ENCODE assay signal across 27 cellular contexts in genomic region chr4:86448891-86449290, GRCh38.
A peak's percentile ranks its signal among the peaks of the same experiment; 100 is the strongest.
DNase-seq lines count a peak whose midpoint lies in the region; ATAC-seq and TF ChIP-seq lines count a peak whose summit lies in the region.
"Had no signal": no experiment of that assay in that cellular context is flagged by ENCODE, and none has a peak within 500 bp of the region (broad histone marks: within the 10 kb centered on the region; RNA-seq: fewer than 3 reads in every experiment).

No MANE protein-coding gene starts in this region.

- H2AK9ac ChIP-seq in IMR-90 (replicated peaks; ENCODE audit: low read depth, low read length, poor library complexity), result no peak overlapping the region

- peak overlapping the region; percentile 5 for H3K4me3 Mint-ChIP-seq in activated T-helper 1 cell treated with anti-CD3 and anti-CD28 coated beads, Interleukin-12 subunit alpha, Interleukin-12 subunit beta, Interleukin-2, Interleukin-4 antibody, amounts not matched to agents 30 ng/mL and 10 ng/mL and 1 ng/mL, durations not matched to agents 14 hours and 24 hours and 36 hours
- H3K4me3 Mint-ChIP-seq: activated naive CD4-positive, alpha-beta T cell treated with anti-CD3 and anti-CD28 coated beads, Interleukin-2, amount 10 ng/mL, durations not matched to agents 7 days and 5 days had no signal

- no peak for ATAC-seq in IMR-90 (ENCODE audit: low read depth)
- no peak for ATAC-seq in HG03378 (IDR thresholded peaks at IDR 0.05; ENCODE audit: unreplicated experiment)
- ATAC-seq in GM18907 (IDR thresholded peaks at IDR 0.05; ENCODE audit: unreplicated experiment), result no peak
- no peak for ATAC-seq in HG03432 (IDR thresholded peaks at IDR 0.05; ENCODE audit: unreplicated experiment)
- ATAC-seq: foreskin keratinocyte, heart left ventricle, HepG2, lower lobe of right lung, right lobe of liver had no signal

- H3K27ac Mint-ChIP-seq in activated T-helper 1 cell treated with anti-CD3 and anti-CD28 coated beads, Interleukin-12 subunit alpha, Interleukin-12 subunit beta, Interleukin-2, Interleukin-4 antibody, amounts not matched to agents 30 ng/mL and 10 ng/mL and 1 ng/mL, durations not matched to agents 14 hours and 24 hours and 36 hours, result no peak overlapping the region
- H3K27ac Mint-ChIP-seq: activated naive CD4-positive, alpha-beta T cell treated with anti-CD3 and anti-CD28 coated beads, Interleukin-2, amount 10 ng/mL, durations not matched to agents 7 days and 5 days had no signal

- H3K36me3 ChIP-seq in IMR-90 (ENCODE audit: control insufficient read depth, insufficient read depth, low read length), result no peaks in the 10 kb centered on the region
- no peaks in the 10 kb centered on the region for H3K36me3 ChIP-seq in muscle layer of duodenum (ENCODE audit: control insufficient read depth in 1 of 2, insufficient read depth in 2 of 2, low read length in 2 of 2)
- H3K36me3 ChIP-seq: esophagus muscularis mucosa, heart left ventricle, lower lobe of right lung, right lobe of liver had no signal

- H4K5ac ChIP-seq in IMR-90 (ENCODE audit: low read depth, low read length), result no peak overlapping the region

- DNase-seq in GM12865 (ENCODE audit: low read depth) (peak; percentile 26), IMR-90 (no peak)
- DNase-seq in activated T-helper 1 cell treated with anti-CD3 and anti-CD28 coated beads, Interleukin-12 subunit alpha, Interleukin-12 subunit beta, Interleukin-2, Interleukin-4 antibody, amounts not matched to agents 30 ng/mL and 10 ng/mL and 1 ng/mL, durations not matched to agents 14 hours and 24 hours and 36 hours (ENCODE audit: low spot score), result no peak
- DNase-seq: activated CD4-positive, alpha-beta T cell treated with anti-CD3 and anti-CD28 coated beads, Interleukin-2, amount 50 U/mL, for 48 hours; activated CD4-positive, CD25-positive, alpha-beta regulatory T cell; activated CD8-positive, alpha-beta memory T cell treated with anti-CD3 and anti-CD28 coated beads, Interleukin-2, amount 50 U/mL, for 4 hours; activated naive CD4-positive, alpha-beta T cell treated with anti-CD3 and anti-CD28 coated beads, Interleukin-2, amount 10 ng/mL, durations not matched to agents 7 days and 5 days; Caco-2; DMS79; foreskin keratinocyte; heart left ventricle; kidney glomerular epithelial cell; lower lobe of right lung; NCI-H1048; NCI-H187; right lobe of liver; stimulated activated CD4-positive, alpha-beta T cell treated with anti-CD3 and anti-CD28 coated beads, Interleukin-12 subunit alpha, Interleukin-12 subunit beta, amount 100 ng/mL, for 4 hours; stimulated activated CD4-positive, alpha-beta T cell treated with anti-CD3 and anti-CD28 coated beads, Interleukin-4, amount 100 ng/mL, for 4 hours; stimulated activated naive CD4-positive, alpha-beta T cell; T-helper 9 cell had no signal

- no peak overlapping the region for H3K4ac ChIP-seq in IMR-90 (ENCODE audit: low read depth, low read length)

- no peak overlapping the region for H3K27ac ChIP-seq in IMR-90 (ENCODE audit: insufficient read depth, low read length)
- no peak overlapping the region for H3K27ac ChIP-seq in muscle layer of duodenum (ENCODE audit: low read length)
- H3K27ac ChIP-seq: C4-2B, esophagus muscularis mucosa, foreskin keratinocyte, heart left ventricle, lower lobe of right lung, right lobe of liver had no signal

- H3K9me3 ChIP-seq in IMR-90 (ENCODE audit: control insufficient read depth, insufficient read depth, low read length) (no peaks in the 10 kb centered on the region), muscle layer of duodenum (ENCODE audit: control insufficient read depth in 1 of 2, low read length in 2 of 2) (no peaks in the 10 kb centered on the region)
- H3K9me3 ChIP-seq: Caco-2, esophagus muscularis mucosa, lower lobe of right lung, right lobe of liver had no signal

- 0 out of 2 replicates have a peak overlapping the region, but pooled peaks have one; percentile 63 for H3K4me2 ChIP-seq in IMR-90 (ENCODE audit: low read depth, low read length)

- dilution Hi-C loops in IMR-90 (cut with HindIII; ENCODE audit: low sequenced_read_pairs, unreplicated experiment), result no loop called here

- intact Hi-C loops in IMR-90 (cut with micrococcal nuclease), result no loop called here
- intact Hi-C loops in activated T-helper 1 cell treated with anti-CD3 and anti-CD28 coated beads, Interleukin-12 subunit alpha, Interleukin-12 subunit beta, Interleukin-2, Interleukin-4 antibody, amounts not matched to agents 30 ng/mL and 10 ng/mL and 1 ng/mL, durations not matched to agents 14 hours and 24 hours and 36 hours (cut with micrococcal nuclease), result no loop called here

- BruUV-seq in IMR-90 (replicated peaks; lab: Mats Ljungman, UMichigan), result no TSS peak

- H3K4me3 ChIP-seq in GM12865 (ENCODE audit: low read depth, low read length), result no peak overlapping the region
- no peak overlapping the region for H3K4me3 ChIP-seq in IMR-90 (ENCODE audit: insufficient read depth, low read depth, low read length)
- peak overlapping the region; percentile 5 to 45 for H3K4me3 ChIP-seq in muscle layer of duodenum (ENCODE audit: low read depth in 1 of 2, low read length in 2 of 2)
- H3K4me3 ChIP-seq: esophagus muscularis mucosa, heart left ventricle, lower lobe of right lung, right lobe of liver had no signal

- H3K27me3 ChIP-seq in IMR-90 (ENCODE audit: control insufficient read depth, insufficient read depth, low read length) (no peaks in the 10 kb centered on the region), muscle layer of duodenum (ENCODE audit: low read depth, low read length) (no peaks in the 10 kb centered on the region)
- H3K27me3 ChIP-seq: esophagus muscularis mucosa, foreskin keratinocyte, heart left ventricle, right lobe of liver had no signal

- no peak overlapping the region for H2AK5ac ChIP-seq in IMR-90 (ENCODE audit: low read depth, low read length)

- no peak overlapping the region for H4K91ac ChIP-seq in IMR-90 (ENCODE audit: insufficient read depth, low read depth, low read length)

- no peak overlapping the region for H4K8ac ChIP-seq in IMR-90 (ENCODE audit: low read depth in 2 of 2, low read length in 2 of 2)

- H2BK15ac ChIP-seq in IMR-90 (ENCODE audit: low read depth, low read length), result no peak overlapping the region

- no peak overlapping the region for H3K9ac ChIP-seq in IMR-90 (ENCODE audit: low read depth, low read length)

- no peak for TF ChIP-seq RAD21 in IMR-90 (IDR thresholded peaks at IDR 0.05; ENCODE audit: low read length)

- no peaks in the 10 kb centered on the region for H3K4me1 Mint-ChIP-seq in activated T-helper 1 cell treated with anti-CD3 and anti-CD28 coated beads, Interleukin-12 subunit alpha, Interleukin-12 subunit beta, Interleukin-2, Interleukin-4 antibody, amounts not matched to agents 30 ng/mL and 10 ng/mL and 1 ng/mL, durations not matched to agents 14 hours and 24 hours and 36 hours (ENCODE audit: low read depth)
- H3K4me1 Mint-ChIP-seq: activated naive CD4-positive, alpha-beta T cell treated with anti-CD3 and anti-CD28 coated beads, Interleukin-2, amount 10 ng/mL, durations not matched to agents 7 days and 5 days had no signal

- H3K27me3 Mint-ChIP-seq in activated T-helper 1 cell treated with anti-CD3 and anti-CD28 coated beads, Interleukin-12 subunit alpha, Interleukin-12 subunit beta, Interleukin-2, Interleukin-4 antibody, amounts not matched to agents 30 ng/mL and 10 ng/mL and 1 ng/mL, durations not matched to agents 14 hours and 24 hours and 36 hours (ENCODE audit: insufficient read depth), result peaks cover 12% of the 10 kb centered on the region

- no peak overlapping the region for H3K14ac ChIP-seq in IMR-90 (replicated peaks; ENCODE audit: low read depth, low read length)

- H3K4me1 ChIP-seq in IMR-90 (ENCODE audit: control insufficient read depth, insufficient read depth, low read length), result peaks cover 9% of the 10 kb centered on the region
- H3K4me1 ChIP-seq in muscle layer of duodenum (ENCODE audit: control insufficient read depth in 1 of 2, insufficient read depth in 2 of 2, low read length in 2 of 2), result no peaks in the 10 kb centered on the region
- H3K4me1 ChIP-seq: Caco-2, heart left ventricle, lower lobe of right lung, right lobe of liver had no signal

- in situ Hi-C loops in IMR-90 (cut with MboI; ENCODE audit: low sequenced_read_pairs), result no loop called here

- no peak for TF ChIP-seq POLR2A in IMR-90 (IDR thresholded peaks at IDR 0.05; ENCODE audit: low read depth, low read length)

- TF ChIP-seq CTCF in GM12865 (IDR thresholded peaks at IDR 0.05; ENCODE audit: insufficient read depth, low read depth, low read length, missing control alignments) (no peak), IMR-90 (conservative IDR thresholded peaks at IDR 0.05; ENCODE audit: low read depth, low read length) (no peak)

- peak overlapping the region; percentile 61 for H2AFZ ChIP-seq in IMR-90 (replicated peaks; ENCODE audit: low read length, poor library complexity)

- H2BK120ac ChIP-seq in IMR-90 (ENCODE audit: low read depth, low read length), result no peak overlapping the region

- no peak overlapping the region for H2BK20ac ChIP-seq in IMR-90 (ENCODE audit: low read depth, low read length)

- CTCF ChIA-PET in IMR-90 (lab: Yijun Ruan, JAX), result no interaction called here

- H3K9me1 ChIP-seq in IMR-90 (ENCODE audit: insufficient read depth, low read length), result no peaks in the 10 kb centered on the region

- H3K23ac ChIP-seq in IMR-90 (ENCODE audit: low read depth, low read length), result no peak overlapping the region

- H2BK5ac ChIP-seq in IMR-90 (ENCODE audit: low read depth, low read length, poor library complexity, severe bottlenecking), result no peak overlapping the region

- H3K56ac ChIP-seq in IMR-90 (ENCODE audit: extremely low read depth, insufficient read depth, low read length), result no peak overlapping the region

- H4K20me1 ChIP-seq in IMR-90 (ENCODE audit: insufficient read depth, low read length), result no peaks in the 10 kb centered on the region

- H3K18ac ChIP-seq in IMR-90 (ENCODE audit: low read depth, low read length), result no peak overlapping the region

- no peaks in the 10 kb centered on the region for H3K36me3 Mint-ChIP-seq in activated T-helper 1 cell treated with anti-CD3 and anti-CD28 coated beads, Interleukin-12 subunit alpha, Interleukin-12 subunit beta, Interleukin-2, Interleukin-4 antibody, amounts not matched to agents 30 ng/mL and 10 ng/mL and 1 ng/mL, durations not matched to agents 14 hours and 24 hours and 36 hours (ENCODE audit: low read depth)
- H3K36me3 Mint-ChIP-seq: activated naive CD4-positive, alpha-beta T cell treated with anti-CD3 and anti-CD28 coated beads, Interleukin-2, amount 10 ng/mL, durations not matched to agents 7 days and 5 days had no signal

- H3K79me1 ChIP-seq in IMR-90 (ENCODE audit: low read depth in 1 of 2, low read length in 2 of 2), result no peaks in the 10 kb centered on the region

- WGBS in IMR-90 (ENCODE audit: extremely low coverage in 2 of 2, insufficient read length in 1 of 2), 2 experiments, result 50% methylated on average over 2 of the region's 9 CpGs; no CpG with 5 or more reads in 1 of the 2 experiments

- H3K9me3 Mint-ChIP-seq in activated T-helper 1 cell treated with anti-CD3 and anti-CD28 coated beads, Interleukin-12 subunit alpha, Interleukin-12 subunit beta, Interleukin-2, Interleukin-4 antibody, amounts not matched to agents 30 ng/mL and 10 ng/mL and 1 ng/mL, durations not matched to agents 14 hours and 24 hours and 36 hours, result no peaks in the 10 kb centered on the region
- H3K9me3 Mint-ChIP-seq: activated naive CD4-positive, alpha-beta T cell treated with anti-CD3 and anti-CD28 coated beads, Interleukin-2, amount 10 ng/mL, durations not matched to agents 7 days and 5 days had no signal

- POLR2A ChIA-PET in IMR-90 (lab: Charles Lee; ENCODE audit: unreplicated experiment), result no interaction called here

Comparison
In these comparisons a context has a peak if more than half of its experiments do, and no peak if none do; other contexts are left out.
1. H3K4me3 ChIP-seq: peak in muscle layer of duodenum (2 of 2); none in GM12865 (single experiment) and IMR-90 (single experiment).